ENCODE assay signal across 19 cellular contexts in genomic region chr3:63167113-63167512, GRCh38.
"Had no signal": no experiment of that assay in that cellular context is flagged by ENCODE, and none has a peak within 500 bp of the region (broad histone marks: within the 10 kb centered on the region; RNA-seq: fewer than 3 reads in every experiment).

No MANE protein-coding gene starts in this region.

- H3K4me3 Mint-ChIP-seq: dendritic cell treated with granulocyte-macrophage colony-stimulating factor and Interleukin-4, amounts not matched to agents 40 ng/mL and 50 ng/mL, for 4 days; naive B cell; nephron progenitor cell had no signal

- H3K27me3 ChIP-seq: foreskin keratinocyte, stomach, transverse colon had no signal

- H3K9me3 ChIP-seq: thoracic aorta, transverse colon had no signal

- H3K9me3 Mint-ChIP-seq: nephron progenitor cell had no signal

- H3K27me3 Mint-ChIP-seq: dendritic cell treated with granulocyte-macrophage colony-stimulating factor and Interleukin-4, amounts not matched to agents 40 ng/mL and 50 ng/mL, for 4 days; naive B cell had no signal

- H3K27ac ChIP-seq: foreskin keratinocyte, stomach, thoracic aorta, transverse colon had no signal

- H3K36me3 Mint-ChIP-seq: naive B cell had no signal

- DNase-seq: cerebellar nuclear complex; erythroblast; foreskin keratinocyte; hippocampal formation; left colon; left ventricle myocardium superior; mesendoderm; naive B cell; nephron progenitor cell; posterior cingulate gyrus; right cardiac atrium; small intestine; stimulated activated CD4-positive, alpha-beta T cell treated with anti-CD3 and anti-CD28 coated beads, Interleukin-12 subunit alpha, Interleukin-12 subunit beta, amount 100 ng/mL, for 4 hours; stimulated activated naive CD4-positive, alpha-beta T cell; stomach; transverse colon had no signal

- H3K36me3 ChIP-seq: stomach, thoracic aorta, transverse colon had no signal

- H3K27ac Mint-ChIP-seq: dendritic cell treated with granulocyte-macrophage colony-stimulating factor and Interleukin-4, amounts not matched to agents 40 ng/mL and 50 ng/mL, for 4 days; nephron progenitor cell had no signal

- ATAC-seq: foreskin keratinocyte, left colon, left ventricle myocardium superior, right cardiac atrium had no signal

- H3K4me1 Mint-ChIP-seq: naive B cell, nephron progenitor cell had no signal

- H3K4me1 ChIP-seq: foreskin keratinocyte, stomach, transverse colon had no signal

- H3K4me3 ChIP-seq: lung, stomach, thoracic aorta, transverse colon had no signal
